In the genomic region with DNA sequence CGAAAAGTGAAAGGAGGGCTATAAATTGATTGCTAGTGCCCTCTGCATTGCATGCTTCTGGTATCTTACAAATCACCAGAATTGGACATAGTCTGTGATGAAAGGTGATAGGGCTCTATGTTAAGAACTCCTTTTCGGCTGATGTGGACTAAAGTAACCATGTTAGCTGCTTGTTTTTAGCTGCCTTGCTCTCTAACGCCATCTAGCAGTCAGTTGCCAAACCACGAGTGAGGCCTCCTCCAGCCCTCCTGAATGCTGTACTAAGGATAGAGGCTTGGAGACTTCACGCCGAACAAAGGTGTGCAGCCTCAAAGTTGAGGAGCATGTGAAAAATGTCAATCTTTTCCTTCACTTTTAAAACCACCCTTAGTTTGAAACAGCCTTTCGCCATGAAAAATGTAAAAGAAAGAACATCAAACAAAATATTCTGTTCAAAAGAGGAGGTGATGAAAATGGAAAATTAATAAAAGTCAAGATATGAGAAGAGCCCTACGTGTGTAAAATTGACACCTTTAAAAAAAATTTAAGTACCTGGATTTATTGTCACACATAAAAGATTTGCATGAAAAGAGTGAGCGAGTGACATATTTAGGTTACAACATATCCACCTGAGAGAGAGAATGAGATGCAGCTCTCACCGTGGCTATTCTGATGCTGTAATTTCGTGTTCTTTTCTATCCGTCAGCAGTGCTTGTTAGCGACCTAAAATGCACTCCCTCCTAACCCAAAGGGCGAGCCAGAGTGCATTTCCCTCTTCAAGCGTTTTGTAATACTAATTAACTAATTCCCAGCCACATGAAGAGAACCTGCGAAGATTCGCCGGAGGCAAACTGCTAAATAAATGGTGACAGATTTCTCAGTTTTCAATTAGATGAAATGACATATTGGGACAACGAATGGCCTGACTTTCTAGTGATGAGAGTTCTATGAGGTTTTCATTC, we compare ENCODE assay signal across 8 cellular contexts. TPM values are rescaled to one million over a fixed set of nuclear protein-coding genes. Genes with fewer than 3 reads are reported as not detected.
DNase-seq lines count a peak whose midpoint lies in the region; ATAC-seq, FAIRE-seq and TF ChIP-seq lines count a peak whose summit lies in the region.

No MANE protein-coding gene starts in this region.

- no peak for TF ChIP-seq POLR2A in HepG2 (IDR thresholded peaks at IDR 0.05; ENCODE audit: insufficient read depth in 1 of 2, low read depth in 2 of 2, low read length in 2 of 2)

- TF ChIP-seq EP300 in HepG2 (IDR thresholded peaks at IDR 0.05; ENCODE audit: low read depth in 2 of 2, low read length in 2 of 2) = no peak
- no peak for TF ChIP-seq EP300 in HepG2 (CRISPR knock-in tag; IDR thresholded peaks at IDR 0.05; ENCODE audit: borderline replicate concordance)

- intact Hi-C loops in HepG2 (cut with micrococcal nuclease; ENCODE audit: unreplicated experiment) = loop anchor here (10.0 kb wide), 1 partner anchor 180 kb away; no protein-coding TSS in a partner anchor

- no TSS peak for BruUV-seq in HepG2 (replicated peaks; lab: Mats Ljungman, UMichigan)

- ATAC-seq in GM18499 (IDR thresholded peaks at IDR 0.05; ENCODE audit: insufficient read depth, unreplicated experiment) = peak; percentile 72
- peak; percentile 78 for ATAC-seq in HG02840 (IDR thresholded peaks at IDR 0.05; ENCODE audit: low FRiP score, unreplicated experiment)
- ATAC-seq in T-helper 17 cell = peak; percentile 63
- ATAC-seq in HepG2 = peak; percentile 99

- no peaks in the 10 kb centered on the region for H3K79me2 ChIP-seq in HepG2 (ENCODE audit: insufficient read depth, low read length)

- CTCF ChIA-PET in AG04450 (lab: Charles Lee) (interaction anchor here (0.6 to 3.9 kb wide), 24 partner anchors 9 to 664 kb away, joined by 3 to 34 read pairs (median 4); a partner anchor contains a TSS), HepG2 (lab: Yijun Ruan, JAX; ENCODE audit: low intra/inter-chr PET ratio, low total read pairs) (no interaction called here)

- no peak overlapping the region for H3K9ac ChIP-seq in HepG2 (ENCODE audit: insufficient read depth, low read depth, low read length)

- 24% methylated on average over 19 of the region's 19 CpGs for WGBS in HepG2 (ENCODE audit: low lambda C conversion rate)

- TF ChIP-seq CTCF in AG04450 (IDR thresholded peaks at IDR 0.05; ENCODE audit: low read depth, low read length) = peak; percentile 99
- peak; percentile 78 for TF ChIP-seq CTCF in HepG2 (CRISPR knock-in tag; IDR thresholded peaks at IDR 0.05)

- POLR2A ChIA-PET in AG04450 (lab: Yijun Ruan, JAX) (no interaction called here), HepG2 (lab: Yijun Ruan, JAX) (no interaction called here)

- no peak overlapping the region for H2AFZ ChIP-seq in HepG2 (ENCODE audit: low read length)

- no peaks in the 10 kb centered on the region for H3K36me3 ChIP-seq in HepG2 (replicated peaks in 1 of 2; ENCODE audit: control insufficient read depth in 1 of 2, insufficient read depth in 2 of 2, low read length in 2 of 2)

- no peaks in the 10 kb centered on the region for H3K4me1 ChIP-seq in HepG2 (ENCODE audit: insufficient read depth, low read length)

- no peaks in the 10 kb centered on the region for H3K9me3 ChIP-seq in AG04450 (ENCODE audit: control insufficient read depth, insufficient read depth, low read length)
- H3K9me3 ChIP-seq in T-helper 17 cell (ENCODE audit: control insufficient read depth, low read length, poor library complexity, severe bottlenecking) = no peaks in the 10 kb centered on the region
- H3K9me3 ChIP-seq in HepG2 (ENCODE audit: low read length) = no peaks in the 10 kb centered on the region

- no peak overlapping the region for H3K4me3 ChIP-seq in AG04450 (ENCODE audit: low read depth, low read length)
- no peak overlapping the region for H3K4me3 ChIP-seq in HepG2 (replicated peaks in 1 of 3; ENCODE audit: insufficient read depth in 1 of 3, low read depth in 2 of 3, low read length in 3 of 3)

- no peaks in the 10 kb centered on the region for H4K20me1 ChIP-seq in HepG2 (ENCODE audit: insufficient read depth, low read length)

- no peak for TF ChIP-seq RAD21 in HepG2 (CRISPR knock-in tag; IDR thresholded peaks at IDR 0.05)

- in situ Hi-C loops in HepG2 (cut with HindIII; ENCODE audit: extremely low pct_ligation_motif_present, low pct_unique_long_range_greater_than_20kb) = no loop called here

- H3K27me3 ChIP-seq in AG04450 (ENCODE audit: control insufficient read depth, insufficient read depth, low read length) = no peaks in the 10 kb centered on the region
- H3K27me3 ChIP-seq in HepG2 (ENCODE audit: control insufficient read depth in 1 of 2, insufficient read depth in 2 of 2, low read length in 2 of 2) = no peaks in the 10 kb centered on the region

- no peak overlapping the region for H3K4me3 Mint-ChIP-seq in T-helper 17 cell

- H3K27ac ChIP-seq in AG04450 (ENCODE audit: low read depth, low read length) = no peak overlapping the region
- no peak overlapping the region for H3K27ac ChIP-seq in HepG2 (ENCODE audit: extremely low read length, insufficient read depth, low read length)

- H3K27ac Mint-ChIP-seq in T-helper 17 cell = no peak overlapping the region

- peak; percentile 69 for FAIRE-seq in HepG2 (lab: Jason Lieb, UNC)

- peaks cover 3% of the 10 kb centered on the region for H3K4me1 Mint-ChIP-seq in T-helper 17 cell

- H3K36me3 Mint-ChIP-seq in T-helper 17 cell (ENCODE audit: low read depth) = no peaks in the 10 kb centered on the region

- H3K4me2 ChIP-seq in HepG2 (ENCODE audit: low read depth, low read length) = no peak overlapping the region

- DNase-seq in AG04450 (ENCODE audit: low read depth, low spot score) = peak; percentile 13
- peak; percentile 56 for DNase-seq in NCI-H1105 (lab: John Stamatoyannopoulos, UW)
- DNase-seq in T-helper 17 cell = no peak
- DNase-seq in cerebellar cortex (ENCODE audit: low spot score) = peak; percentile 85
- peak; percentile 38 for DNase-seq in HepG2 (ENCODE audit: low spot score)
- DNase-seq in superior temporal gyrus (ENCODE audit: extremely low spot score) = peak; percentile 86

- H3K27me3 Mint-ChIP-seq in T-helper 17 cell = peaks cover 10% of the 10 kb centered on the region

TF ChIP-seq in HepG2, 621 proteins besides CTCF, POLR2A, EP300 and RAD21 (continues in another document):
- TF ChIP-seq ERF (CRISPR knock-in tag; IDR thresholded peaks at IDR 0.05) = no peak
- TF ChIP-seq, protein P1, sequence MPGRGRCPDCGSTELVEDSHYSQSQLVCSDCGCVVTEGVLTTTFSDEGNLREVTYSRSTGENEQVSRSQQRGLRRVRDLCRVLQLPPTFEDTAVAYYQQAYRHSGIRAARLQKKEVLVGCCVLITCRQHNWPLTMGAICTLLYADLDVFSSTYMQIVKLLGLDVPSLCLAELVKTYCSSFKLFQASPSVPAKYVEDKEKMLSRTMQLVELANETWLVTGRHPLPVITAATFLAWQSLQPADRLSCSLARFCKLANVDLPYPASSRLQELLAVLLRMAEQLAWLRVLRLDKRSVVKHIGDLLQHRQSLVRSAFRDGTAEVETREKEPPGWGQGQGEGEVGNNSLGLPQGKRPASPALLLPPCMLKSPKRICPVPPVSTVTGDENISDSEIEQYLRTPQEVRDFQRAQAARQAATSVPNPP (CRISPR knock-in tag; IDR thresholded peaks at IDR 0.05) = no peak
- no peak for TF ChIP-seq ZNF292 (CRISPR knock-in tag; IDR thresholded peaks at IDR 0.05; ENCODE audit: borderline replicate concordance, low read depth)
- no peak for TF ChIP-seq NFE2 (CRISPR knock-in tag; IDR thresholded peaks at IDR 0.05)
- TF ChIP-seq SNAI1 (CRISPR knock-in tag; IDR thresholded peaks at IDR 0.05; ENCODE audit: borderline replicate concordance) = no peak
- TF ChIP-seq MTF1 (CRISPR knock-in tag; IDR thresholded peaks at IDR 0.05) = no peak
- no peak for TF ChIP-seq ZNF850 (CRISPR knock-in tag; conservative IDR thresholded peaks at IDR 0.05)
- TF ChIP-seq, protein P2, sequence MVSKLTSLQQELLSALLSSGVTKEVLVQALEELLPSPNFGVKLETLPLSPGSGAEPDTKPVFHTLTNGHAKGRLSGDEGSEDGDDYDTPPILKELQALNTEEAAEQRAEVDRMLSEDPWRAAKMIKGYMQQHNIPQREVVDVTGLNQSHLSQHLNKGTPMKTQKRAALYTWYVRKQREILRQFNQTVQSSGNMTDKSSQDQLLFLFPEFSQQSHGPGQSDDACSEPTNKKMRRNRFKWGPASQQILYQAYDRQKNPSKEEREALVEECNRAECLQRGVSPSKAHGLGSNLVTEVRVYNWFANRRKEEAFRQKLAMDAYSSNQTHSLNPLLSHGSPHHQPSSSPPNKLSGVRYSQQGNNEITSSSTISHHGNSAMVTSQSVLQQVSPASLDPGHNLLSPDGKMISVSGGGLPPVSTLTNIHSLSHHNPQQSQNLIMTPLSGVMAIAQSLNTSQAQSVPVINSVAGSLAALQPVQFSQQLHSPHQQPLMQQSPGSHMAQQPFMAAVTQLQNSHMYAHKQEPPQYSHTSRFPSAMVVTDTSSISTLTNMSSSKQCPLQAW (CRISPR knock-in tag; IDR thresholded peaks at IDR 0.05) = no peak
- TF ChIP-seq ZNF335 (CRISPR knock-in tag; IDR thresholded peaks at IDR 0.05) = no peak
- no peak for TF ChIP-seq ZNF570 (CRISPR knock-in tag; IDR thresholded peaks at IDR 0.05; ENCODE audit: borderline replicate concordance)

RNA-seq across cellular contexts. Expression of a gene that starts 8.0 kb away (rescaled TPM):
- not detected in 2 replicates for polyA plus RNA-seq in AG04450 (2011; rRNA removed)
- not detected in 2 replicates for polyA minus RNA-seq in AG04450 (2011; rRNA and poly(A)+ RNA removed)
- not detected for total RNA-seq in T-helper 17 cell
- not detected in 2 replicates for total RNA-seq in HepG2 (2016; rRNA removed; fragmentation: Illumina TruSeq; extraction: Trizol)
- total RNA-seq in HepG2 (2016; cell fraction: cytosol; rRNA removed; fragmentation: Illumina TruSeq; extraction: Trizol; ENCODE audit: low read depth) = not detected in 2 replicates
- not detected in 2 replicates for total RNA-seq in HepG2 (2016; cell fraction: insoluble cytoplasmic fraction; rRNA removed; fragmentation: Illumina TruSeq; extraction: Trizol)
- not detected in 2 replicates for total RNA-seq in HepG2 (2016; cell fraction: membrane; rRNA removed; fragmentation: Illumina TruSeq; extraction: Trizol)
- not detected in 2 replicates for total RNA-seq in HepG2 (2016; cell fraction: nucleus; rRNA removed; fragmentation: Illumina TruSeq; extraction: Trizol)
- polyA plus RNA-seq in HepG2 (2011; rRNA removed) = not detected in 2 replicates
- polyA plus RNA-seq in HepG2 (2011; cell fraction: cytosol; rRNA removed) = not detected in 2 replicates
- not detected in 2 replicates for polyA plus RNA-seq in HepG2 (2011; cell fraction: nucleus; rRNA removed)
- polyA plus RNA-seq in HepG2 (2012) = not detected in 2 replicates
- polyA plus RNA-seq in HepG2 (2016; cell fraction: cytosol; fragmentation: Illumina TruSeq; extraction: Trizol; ENCODE audit: low read depth) = not detected in 2 replicates
- not detected in 2 replicates for polyA plus RNA-seq in HepG2 (2016; cell fraction: insoluble cytoplasmic fraction; fragmentation: Illumina TruSeq; extraction: Trizol; ENCODE audit: low read depth)
- not detected in 2 replicates for polyA plus RNA-seq in HepG2 (2016; cell fraction: membrane; fragmentation: Illumina TruSeq; extraction: Trizol; ENCODE audit: low read depth)
- not detected in 2 replicates for polyA plus RNA-seq in HepG2 (2016; cell fraction: nucleus; fragmentation: Illumina TruSeq; extraction: Trizol; ENCODE audit: insufficient read depth, low read depth)
- not detected in 2 replicates for polyA minus RNA-seq in HepG2 (2011; rRNA and poly(A)+ RNA removed; ENCODE audit: low replicate concordance)
- not detected in 2 replicates for polyA minus RNA-seq in HepG2 (2011; cell fraction: cytosol; rRNA and poly(A)+ RNA removed)
- polyA minus RNA-seq in HepG2 (2011; cell fraction: nucleus; rRNA and poly(A)+ RNA removed) = not detected in 2 replicates

Comparison
In these comparisons a context has a peak if more than half of its experiments do, and no peak if none do; other contexts are left out.
1. DNase-seq: peak in AG04450 (single experiment), NCI-H1105 (single experiment), cerebellar cortex (single experiment), HepG2 (single experiment) and superior temporal gyrus (single experiment); none in T-helper 17 cell (0 of 3).
2. Peak in every context shown above with its lines, with median percentiles within 50 percentile points of each other: ATAC-seq.